In genomic region chr13:22757530-22758120, GRCh38 we compare ENCODE assay signal across 9 cellular contexts.
DNase-seq lines count a peak whose midpoint lies in the region; ATAC-seq, FAIRE-seq and TF ChIP-seq lines count a peak whose summit lies in the region.
"Had no signal": no experiment of that assay in that cellular context is flagged by ENCODE, and none has a peak within 500 bp of the region (broad histone marks: within the 10 kb centered on the region; RNA-seq: fewer than 3 reads in every experiment).

No MANE protein-coding gene starts in this region.

- no peak overlapping the region for H3K9ac ChIP-seq in PC-3 (ENCODE audit: low read length)

- no peaks in the 10 kb centered on the region for H3F3A ChIP-seq in PC-3 (ENCODE audit: low read length, unreplicated experiment)

- no peak overlapping the region for H3K4me2 ChIP-seq in PC-3 (ENCODE audit: low read length)

- no peak for FAIRE-seq in H54 (lab: Jason Lieb, UNC)

- DNase-seq in left ventricle myocardium inferior (no peak), left ventricle myocardium superior (no peak), PC-3 (peak; percentile 9), foreskin keratinocyte (no peak), upper lobe of right lung (no peak), H54 (ENCODE audit: insufficient read length, low spot score) (no peak)
- DNase-seq in stimulated activated naive CD8-positive, alpha-beta T cell treated with anti-CD3 and anti-CD28 coated beads, Interleukin-15, Interleukin-2, amounts not matched to agents 100 U/mL and 50 U/mL, for 24 hours, result no peak
- DNase-seq: CD4-positive, CD25-positive, alpha-beta regulatory T cell had no signal

- no peaks in the 10 kb centered on the region for H4K20me1 ChIP-seq in PC-3 (ENCODE audit: low read length)

- H3K79me2 ChIP-seq in PC-3 (ENCODE audit: low read length), result no peaks in the 10 kb centered on the region

- TF ChIP-seq CTCF in left ventricle myocardium inferior (IDR thresholded peaks at IDR 0.05; ENCODE audit: borderline replicate concordance) (peak; percentile 59), PC-3 (conservative IDR thresholded peaks at IDR 0.05; ENCODE audit: low read depth, low read length) (peak; percentile 62), foreskin keratinocyte (conservative IDR thresholded peaks at IDR 0.05) (peak; percentile 58), upper lobe of right lung (IDR thresholded peaks at IDR 0.05) (peak; percentile 43)

- no peaks in the 10 kb centered on the region for H3K4me1 ChIP-seq in left ventricle myocardium inferior
- H3K4me1 ChIP-seq in PC-3 (ENCODE audit: insufficient read depth, low read length), result no peaks in the 10 kb centered on the region
- H3K4me1 ChIP-seq in foreskin keratinocyte, result no peaks in the 10 kb centered on the region
- no peaks in the 10 kb centered on the region for H3K4me1 ChIP-seq in upper lobe of right lung

- POLR2A ChIA-PET in PC-3 (lab: Charles Lee; ENCODE audit: unreplicated experiment), result no interaction called here

- no peak overlapping the region for H2AFZ ChIP-seq in PC-3 (ENCODE audit: low read length)

- intact Hi-C loops in left ventricle myocardium inferior (cut with micrococcal nuclease) (loop anchor here (5.0 kb wide), 1 partner anchor 1120 kb away; no protein-coding TSS in a partner anchor), left ventricle myocardium superior (cut with micrococcal nuclease) (no loop called here), PC-3 (cut with micrococcal nuclease) (loop anchor here (1.0 kb wide), 1 partner anchor 1132 kb away; no protein-coding TSS in a partner anchor), upper lobe of right lung (cut with DNase I) (no loop called here)

- CTCF ChIA-PET in PC-3 (lab: Charles Lee), result no interaction called here

- H3K36me3 ChIP-seq in left ventricle myocardium inferior (no peaks in the 10 kb centered on the region), PC-3 (ENCODE audit: low read depth, low read length) (no peaks in the 10 kb centered on the region), upper lobe of right lung (no peaks in the 10 kb centered on the region)

- ATAC-seq in left ventricle myocardium superior (no peak), PC-3 (no peak), foreskin keratinocyte (no peak), upper lobe of right lung (no peak), HG03342 (IDR thresholded peaks at IDR 0.05; ENCODE audit: unreplicated experiment) (no peak)
- ATAC-seq in stimulated activated naive CD8-positive, alpha-beta T cell treated with anti-CD3 and anti-CD28 coated beads, Interleukin-15, Interleukin-2, amounts not matched to agents 100 U/mL and 50 U/mL, for 24 hours, result no peak

- peaks cover 8% of the 10 kb centered on the region for H3K9me3 ChIP-seq in left ventricle myocardium inferior (replicated peaks)
- H3K9me3 ChIP-seq in PC-3 (ENCODE audit: low read length), result no peaks in the 10 kb centered on the region
- no peaks in the 10 kb centered on the region for H3K9me3 ChIP-seq in upper lobe of right lung

- H3K27me3 ChIP-seq in left ventricle myocardium inferior (ENCODE audit: low read depth), result no peaks in the 10 kb centered on the region
- H3K27me3 ChIP-seq in PC-3 (ENCODE audit: low read length), result 0 out of 2 replicates have a peak, but pooled peaks cover 6% of the 10 kb centered on the region
- H3K27me3 ChIP-seq in foreskin keratinocyte, result no peaks in the 10 kb centered on the region
- no peaks in the 10 kb centered on the region for H3K27me3 ChIP-seq in upper lobe of right lung

- no peaks in the 10 kb centered on the region for H3K9me2 ChIP-seq in PC-3 (replicated peaks; ENCODE audit: low read length)

- BruUV-seq in PC-3 (replicated peaks; lab: Mats Ljungman, UMichigan), result no TSS peak

- H3K4me3 ChIP-seq in left ventricle myocardium inferior (no peak overlapping the region), PC-3 (ENCODE audit: low read length) (no peak overlapping the region), upper lobe of right lung (no peak overlapping the region)

- H3K27ac ChIP-seq in left ventricle myocardium inferior (replicated peaks) (no peak overlapping the region), PC-3 (ENCODE audit: low read length) (no peak overlapping the region), foreskin keratinocyte (no peak overlapping the region), upper lobe of right lung (no peak overlapping the region)

- TF ChIP-seq POLR2A in H54 (IDR thresholded peaks at IDR 0.05; ENCODE audit: low read depth, low read length), result no peak

Comparison
In these comparisons a context has a peak if more than half of its experiments do, and no peak if none do; other contexts are left out.
1. intact Hi-C loops: an anchor here in left ventricle myocardium inferior (5.0 kb wide) and PC-3 (1.0 kb wide); none called in left ventricle myocardium superior and upper lobe of right lung.